Comparison of ENCODE assay signal across 23 cellular contexts in genomic region chr2:135903650-135904049, GRCh38.
"Had no signal": no experiment of that assay in that cellular context is flagged by ENCODE, and none has a peak within 500 bp of the region (broad histone marks: within the 10 kb centered on the region; RNA-seq: fewer than 3 reads in every experiment).

No MANE protein-coding gene starts in this region.

- H3K4me3 Mint-ChIP-seq: activated CD4-positive, alpha-beta T cell treated with anti-CD3 and anti-CD28 coated beads, Interleukin-2, amount 10 ng/mL, durations not matched to agents 24 days and 14 days; activated CD8-positive, alpha-beta T cell treated with anti-CD3 and anti-CD28 coated beads for 36 hours; dendritic cell treated with granulocyte-macrophage colony-stimulating factor and Interleukin-4, amounts not matched to agents 40 ng/mL and 50 ng/mL, for 4 days; stimulated activated naive CD8-positive, alpha-beta T cell treated with anti-CD3 and anti-CD28 coated beads, Interleukin-15, Interleukin-2, amounts not matched to agents 100 ng/mL and 50 ng/mL, for 24 hours had no signal

- H3K27ac ChIP-seq: transverse colon, uterus had no signal

- H3K9me3 Mint-ChIP-seq: activated CD4-positive, alpha-beta T cell treated with anti-CD3 and anti-CD28 coated beads, Interleukin-2, amount 10 ng/mL, durations not matched to agents 24 days and 14 days; activated CD8-positive, alpha-beta T cell treated with anti-CD3 and anti-CD28 coated beads for 36 hours; dendritic cell treated with granulocyte-macrophage colony-stimulating factor and Interleukin-4, amounts not matched to agents 40 ng/mL and 50 ng/mL, for 4 days; stimulated activated naive CD8-positive, alpha-beta T cell treated with anti-CD3 and anti-CD28 coated beads, Interleukin-15, Interleukin-2, amounts not matched to agents 100 ng/mL and 50 ng/mL, for 24 hours had no signal

- FAIRE-seq: astrocyte, bronchial epithelial cell had no signal

- H3K4me1 ChIP-seq: transverse colon, uterus had no signal

- H3K9me3 ChIP-seq: adrenal gland, suprapubic skin, transverse colon, uterus had no signal

- H3K27me3 Mint-ChIP-seq: activated CD4-positive, alpha-beta T cell treated with anti-CD3 and anti-CD28 coated beads, Interleukin-2, amount 10 ng/mL, durations not matched to agents 24 days and 14 days; activated CD8-positive, alpha-beta T cell treated with anti-CD3 and anti-CD28 coated beads for 36 hours; dendritic cell treated with granulocyte-macrophage colony-stimulating factor and Interleukin-4, amounts not matched to agents 40 ng/mL and 50 ng/mL, for 4 days; stimulated activated naive CD8-positive, alpha-beta T cell treated with anti-CD3 and anti-CD28 coated beads, Interleukin-15, Interleukin-2, amounts not matched to agents 100 ng/mL and 50 ng/mL, for 24 hours had no signal

- H3K4me3 ChIP-seq: adrenal gland, lung, suprapubic skin, transverse colon, uterus had no signal

- H3K36me3 ChIP-seq: uterus had no signal

- DNase-seq: activated CD4-positive, alpha-beta T cell treated with anti-CD3 and anti-CD28 coated beads, Interleukin-2, amount 10 ng/mL, durations not matched to agents 24 days and 14 days; activated CD8-positive, alpha-beta T cell treated with anti-CD3 and anti-CD28 coated beads for 36 hours; activated naive CD4-positive, alpha-beta T cell treated with anti-CD3 and anti-CD28 coated beads, Interleukin-2, amount 50 U/mL, for 16 hours; activated T-cell treated with anti-CD3 and anti-CD28 coated beads, Interleukin-2, amount 50 U/mL, for 1 hour; adrenal gland; effector memory CD4-positive, alpha-beta T cell; foreskin fibroblast; glutamatergic neuron; hippocampal formation; islet precursor cell; stimulated activated CD4-positive, alpha-beta T cell treated with anti-CD3 and anti-CD28 coated beads, Interleukin-12 subunit alpha, Interleukin-12 subunit beta, amount 100 ng/mL, for 4 hours; stimulated activated CD4-positive, alpha-beta T cell treated with anti-CD3 and anti-CD28 coated beads, Interleukin-1b, Interleukin-23, amount 100 ng/mL, for 48 hours; stimulated activated CD8-positive, alpha-beta memory T cell treated with anti-CD3 and anti-CD28 coated beads, Interleukin-4, amount 100 ng/mL, for 48 hours; T-helper 1 cell; T-helper 9 cell; transverse colon; uterus had no signal

- H3K27me3 ChIP-seq: adrenal gland, suprapubic skin, transverse colon, uterus had no signal

- H3K27ac Mint-ChIP-seq: activated CD4-positive, alpha-beta T cell treated with anti-CD3 and anti-CD28 coated beads, Interleukin-2, amount 10 ng/mL, durations not matched to agents 24 days and 14 days; stimulated activated naive CD8-positive, alpha-beta T cell treated with anti-CD3 and anti-CD28 coated beads, Interleukin-15, Interleukin-2, amounts not matched to agents 100 ng/mL and 50 ng/mL, for 24 hours had no signal
